In genomic region chr6:17612048-17612447, GRCh38 we compare ENCODE assay signal across 2 cellular contexts.
TF ChIP-seq lines count a peak whose summit lies in the region.

No MANE protein-coding gene starts in this region.

TF ChIP-seq in HepG2, 621 proteins besides CTCF, POLR2A, EP300 and RAD21:
- TF ChIP-seq DPF2 (CRISPR knock-in tag; IDR thresholded peaks at IDR 0.05; ENCODE audit: borderline replicate concordance, low read depth) (no peak), POLR2G (IDR thresholded peaks at IDR 0.05; ENCODE audit: low read depth, low read length) (peak; percentile 53; the same call in 1 of the 2 replicates), POLR2AphosphoS5 (IDR thresholded peaks at IDR 0.05; ENCODE audit: low read depth, low read length) (peak; percentile 7; the same call in 1 of the 2 replicates)

TF ChIP-seq in H1, 55 proteins besides CTCF, POLR2A, EP300 and RAD21:
- TF ChIP-seq HDAC6 (IDR thresholded peaks at IDR 0.05; ENCODE audit: low read depth, low read length) (no peak), RFX5 (IDR thresholded peaks at IDR 0.05; ENCODE audit: borderline replicate concordance, low read depth, low read length) (no peak), POLR2AphosphoS5 (IDR thresholded peaks at IDR 0.05; ENCODE audit: low read depth, low read length) (peak; percentile 9; the same call in 1 of the 2 replicates), RBBP5 (IDR thresholded peaks at IDR 0.05; ENCODE audit: borderline replicate concordance, low read depth, low read length) (no peak), USF2 (IDR thresholded peaks at IDR 0.05; ENCODE audit: low read length) (no peak), SP4 (IDR thresholded peaks at IDR 0.05; ENCODE audit: low read length) (no peak), PHF8 (conservative IDR thresholded peaks at IDR 0.05; ENCODE audit: low read depth, low read length) (no peak)
